In genomic region chr3:143068059-143068458, GRCh38 we compare ENCODE assay signal across 23 cellular contexts.
"Had no signal": no experiment of that assay in that cellular context is flagged by ENCODE, and none has a peak within 500 bp of the region (broad histone marks: within the 10 kb centered on the region; RNA-seq: fewer than 3 reads in every experiment).

No MANE protein-coding gene starts in this region.

- H3K4me1 Mint-ChIP-seq: mesothelial cell of epicardium; naive thymus-derived CD4-positive, alpha-beta T cell; stimulated activated memory B cell treated with anti-CD40 and anti-IgM and Interleukin-4, amounts not matched to agents 10 μg/mL and 1 μg/mL and 100 μg/mL, for 72 hours; stimulated activated naive CD8-positive, alpha-beta T cell treated with anti-CD3 and anti-CD28 coated beads, Interleukin-15, amount 100 ng/mL, for 72 hours had no signal

- ATAC-seq: naive thymus-derived CD4-positive, alpha-beta T cell; natural killer cell treated with Interleukin-12 subunit alpha and Interleukin-12 subunit beta and Interleukin-15 and Interleukin-18, amount 100 ng/mL, for 72 hours; right lobe of liver; stimulated activated memory B cell treated with anti-CD40 and anti-IgM and Interleukin-4, amounts not matched to agents 10 μg/mL and 1 μg/mL and 100 μg/mL, for 72 hours; stimulated activated naive CD8-positive, alpha-beta T cell treated with anti-CD3 and anti-CD28 coated beads, Interleukin-15, amount 100 ng/mL, for 72 hours had no signal

- H3K27me3 Mint-ChIP-seq: naive thymus-derived CD4-positive, alpha-beta T cell; progenitor cell of endocrine pancreas; stimulated activated memory B cell treated with anti-CD40 and anti-IgM and Interleukin-4, amounts not matched to agents 10 μg/mL and 1 μg/mL and 100 μg/mL, for 72 hours had no signal

- H3K4me3 Mint-ChIP-seq: mesothelial cell of epicardium; naive thymus-derived CD4-positive, alpha-beta T cell; natural killer cell treated with Interleukin-12 subunit alpha and Interleukin-12 subunit beta and Interleukin-15 and Interleukin-18, amount 100 ng/mL, for 72 hours; stimulated activated memory B cell treated with anti-CD40 and anti-IgM and Interleukin-4, amounts not matched to agents 10 μg/mL and 1 μg/mL and 100 μg/mL, for 72 hours; stimulated activated naive CD8-positive, alpha-beta T cell treated with anti-CD3 and anti-CD28 coated beads, Interleukin-15, amount 100 ng/mL, for 72 hours had no signal

- H3K27me3 ChIP-seq: ovary, right atrium auricular region, right lobe of liver, testis, thyroid gland, transverse colon, upper lobe of left lung, vagina had no signal

- H3K27ac Mint-ChIP-seq: mesothelial cell of epicardium; naive thymus-derived CD4-positive, alpha-beta T cell; natural killer cell treated with Interleukin-12 subunit alpha and Interleukin-12 subunit beta and Interleukin-15 and Interleukin-18, amount 100 ng/mL, for 72 hours; progenitor cell of endocrine pancreas; stimulated activated memory B cell treated with anti-CD40 and anti-IgM and Interleukin-4, amounts not matched to agents 10 μg/mL and 1 μg/mL and 100 μg/mL, for 72 hours; stimulated activated naive CD8-positive, alpha-beta T cell treated with anti-CD3 and anti-CD28 coated beads, Interleukin-15, amount 100 ng/mL, for 72 hours had no signal

- H3K36me3 Mint-ChIP-seq: mesothelial cell of epicardium; natural killer cell treated with Interleukin-12 subunit alpha and Interleukin-12 subunit beta and Interleukin-15 and Interleukin-18, amount 100 ng/mL, for 72 hours had no signal

- H3K9me3 ChIP-seq: left ventricle myocardium inferior, ovary, right atrium auricular region, right lobe of liver, testis, thyroid gland, transverse colon, upper lobe of left lung, vagina had no signal

- H3K9me3 Mint-ChIP-seq: mesothelial cell of epicardium; naive thymus-derived CD4-positive, alpha-beta T cell; natural killer cell treated with Interleukin-12 subunit alpha and Interleukin-12 subunit beta and Interleukin-15 and Interleukin-18, amount 100 ng/mL, for 72 hours; stimulated activated memory B cell treated with anti-CD40 and anti-IgM and Interleukin-4, amounts not matched to agents 10 μg/mL and 1 μg/mL and 100 μg/mL, for 72 hours; stimulated activated naive CD8-positive, alpha-beta T cell treated with anti-CD3 and anti-CD28 coated beads, Interleukin-15, amount 100 ng/mL, for 72 hours had no signal

- H3K4me1 ChIP-seq: left ventricle myocardium inferior, right atrium auricular region, testis, upper lobe of left lung had no signal

- H3K4me2 ChIP-seq: smooth muscle cell had no signal

- DNase-seq: islet precursor cell; left ventricle myocardium inferior; mesendoderm; naive thymus-derived CD4-positive, alpha-beta T cell; ovary; right lobe of liver; stimulated activated CD4-positive, alpha-beta T cell treated with anti-CD3 and anti-CD28 coated beads, Interleukin-1b, Interleukin-23, amount 100 ng/mL, for 48 hours; stimulated activated CD4-positive, alpha-beta T cell treated with anti-CD3 and anti-CD28 coated beads, Interleukin-2, amount 100 ng/mL, for 48 hours; stimulated activated CD4-positive, alpha-beta T cell treated with anti-CD3 and anti-CD28 coated beads, Interleukin-4, amount 100 ng/mL, for 4 hours; stimulated activated CD8-positive, alpha-beta memory T cell treated with anti-CD3 and anti-CD28 coated beads, Interleukin-4, amount 100 ng/mL, for 48 hours; stimulated activated naive CD4-positive, alpha-beta T cell treated with Interleukin-2 at 50 U/mL for 16 hours; stimulated activated naive CD8-positive, alpha-beta T cell treated with anti-CD3 and anti-CD28 coated beads, Interleukin-15, amount 100 ng/mL, for 72 hours; testis; thyroid gland; transverse colon; upper lobe of left lung had no signal

- H3K27ac ChIP-seq: left ventricle myocardium inferior, ovary, right atrium auricular region, right lobe of liver, testis, thyroid gland, transverse colon, upper lobe of left lung had no signal
